In the genomic region with DNA sequence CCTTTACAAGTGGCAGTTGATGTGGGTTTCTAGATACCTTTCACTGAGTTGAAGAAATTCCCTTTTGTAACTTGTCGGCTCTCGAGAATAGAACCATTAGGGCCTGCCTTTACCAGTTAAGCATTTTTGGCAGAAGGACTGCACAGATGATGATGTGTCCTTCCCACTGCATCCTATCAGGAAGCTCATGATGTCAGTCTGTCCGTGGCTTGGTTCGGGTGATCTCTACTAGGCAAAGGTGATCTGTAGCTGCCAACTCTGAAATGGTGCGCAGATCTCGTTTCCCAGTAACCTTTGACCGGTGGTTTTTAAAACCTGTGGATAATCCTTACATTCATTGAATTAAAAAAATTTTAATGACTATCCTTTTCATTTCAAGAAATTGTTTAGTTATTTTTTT, we compare ENCODE assay signal across 1 cellular context.
TF ChIP-seq lines count a peak whose summit lies in the region.

No MANE protein-coding gene starts in this region.

TF ChIP-seq in HepG2, 621 proteins besides CTCF, POLR2A, EP300 and RAD21 (continued from another document):
- TF ChIP-seq NFE2L2 (IDR thresholded peaks at IDR 0.05; ENCODE audit: low read length) (no peak), ELF3 (CRISPR knock-in tag; IDR thresholded peaks at IDR 0.05) (no peak), HOXA9 (CRISPR knock-in tag; IDR thresholded peaks at IDR 0.05; ENCODE audit: borderline replicate concordance) (no peak), ATF1 (CRISPR knock-in tag; IDR thresholded peaks at IDR 0.05) (no peak)
- TF ChIP-seq, protein P1, sequence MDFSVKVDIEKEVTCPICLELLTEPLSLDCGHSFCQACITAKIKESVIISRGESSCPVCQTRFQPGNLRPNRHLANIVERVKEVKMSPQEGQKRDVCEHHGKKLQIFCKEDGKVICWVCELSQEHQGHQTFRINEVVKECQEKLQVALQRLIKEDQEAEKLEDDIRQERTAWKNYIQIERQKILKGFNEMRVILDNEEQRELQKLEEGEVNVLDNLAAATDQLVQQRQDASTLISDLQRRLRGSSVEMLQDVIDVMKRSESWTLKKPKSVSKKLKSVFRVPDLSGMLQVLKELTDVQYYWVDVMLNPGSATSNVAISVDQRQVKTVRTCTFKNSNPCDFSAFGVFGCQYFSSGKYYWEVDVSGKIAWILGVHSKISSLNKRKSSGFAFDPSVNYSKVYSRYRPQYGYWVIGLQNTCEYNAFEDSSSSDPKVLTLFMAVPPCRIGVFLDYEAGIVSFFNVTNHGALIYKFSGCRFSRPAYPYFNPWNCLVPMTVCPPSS (IDR thresholded peaks at IDR 0.05) = no peak
- TF ChIP-seq, protein P2, sequence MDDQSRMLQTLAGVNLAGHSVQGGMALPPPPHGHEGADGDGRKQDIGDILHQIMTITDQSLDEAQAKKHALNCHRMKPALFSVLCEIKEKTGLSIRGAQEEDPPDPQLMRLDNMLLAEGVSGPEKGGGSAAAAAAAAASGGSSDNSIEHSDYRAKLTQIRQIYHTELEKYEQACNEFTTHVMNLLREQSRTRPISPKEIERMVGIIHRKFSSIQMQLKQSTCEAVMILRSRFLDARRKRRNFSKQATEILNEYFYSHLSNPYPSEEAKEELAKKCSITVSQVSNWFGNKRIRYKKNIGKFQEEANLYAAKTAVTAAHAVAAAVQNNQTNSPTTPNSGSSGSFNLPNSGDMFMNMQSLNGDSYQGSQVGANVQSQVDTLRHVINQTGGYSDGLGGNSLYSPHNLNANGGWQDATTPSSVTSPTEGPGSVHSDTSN (CRISPR knock-in tag; IDR thresholded peaks at IDR 0.05; ENCODE audit: borderline replicate concordance) = no peak
- TF ChIP-seq, protein P3, sequence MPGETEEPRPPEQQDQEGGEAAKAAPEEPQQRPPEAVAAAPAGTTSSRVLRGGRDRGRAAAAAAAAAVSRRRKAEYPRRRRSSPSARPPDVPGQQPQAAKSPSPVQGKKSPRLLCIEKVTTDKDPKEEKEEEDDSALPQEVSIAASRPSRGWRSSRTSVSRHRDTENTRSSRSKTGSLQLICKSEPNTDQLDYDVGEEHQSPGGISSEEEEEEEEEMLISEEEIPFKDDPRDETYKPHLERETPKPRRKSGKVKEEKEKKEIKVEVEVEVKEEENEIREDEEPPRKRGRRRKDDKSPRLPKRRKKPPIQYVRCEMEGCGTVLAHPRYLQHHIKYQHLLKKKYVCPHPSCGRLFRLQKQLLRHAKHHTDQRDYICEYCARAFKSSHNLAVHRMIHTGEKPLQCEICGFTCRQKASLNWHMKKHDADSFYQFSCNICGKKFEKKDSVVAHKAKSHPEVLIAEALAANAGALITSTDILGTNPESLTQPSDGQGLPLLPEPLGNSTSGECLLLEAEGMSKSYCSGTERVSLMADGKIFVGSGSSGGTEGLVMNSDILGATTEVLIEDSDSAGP (CRISPR knock-in tag; IDR thresholded peaks at IDR 0.05; ENCODE audit: borderline replicate concordance) = no peak
